ENCODE assay signal across 30 cellular contexts in the genomic region with DNA sequence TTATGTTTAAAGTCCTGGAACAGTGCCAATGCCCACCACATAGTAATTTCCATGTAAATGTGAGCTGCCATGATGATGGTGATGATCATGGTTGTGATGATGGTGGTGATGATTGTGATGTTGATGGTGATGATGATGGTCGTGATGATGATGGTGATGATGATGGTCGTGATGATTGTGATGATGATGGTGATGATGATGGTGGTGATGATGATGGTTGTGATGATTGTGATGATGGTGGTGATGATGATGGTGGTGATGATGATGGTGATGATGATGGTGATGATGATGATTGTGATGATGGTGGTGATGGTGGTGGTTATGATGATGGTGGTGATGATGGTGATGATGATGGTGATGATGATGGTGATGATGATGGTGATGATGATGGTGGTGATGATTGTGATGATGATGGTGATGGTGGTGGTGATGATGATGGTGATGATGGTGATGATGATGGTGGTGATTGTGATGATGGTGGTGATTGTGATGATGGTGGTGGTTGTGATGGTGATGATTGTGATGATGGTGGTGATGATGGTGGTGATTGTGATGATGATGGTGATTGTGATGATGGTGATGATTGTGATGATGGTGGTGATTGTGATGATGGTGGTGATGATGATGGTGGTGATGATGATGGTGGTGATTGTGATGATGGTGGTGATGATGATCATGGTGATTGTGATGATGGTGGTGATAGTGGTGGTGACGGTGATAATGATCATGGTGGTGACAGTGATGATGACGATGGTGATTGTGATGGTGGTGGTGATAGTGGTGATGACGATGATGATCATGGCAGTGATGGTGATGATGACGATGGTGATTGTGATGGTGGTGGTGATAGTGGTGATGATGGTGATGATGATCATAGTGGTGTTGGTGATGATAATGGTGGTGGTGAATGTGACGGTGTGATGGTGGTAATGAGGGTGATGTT.
"Had no signal": no experiment of that assay in that cellular context is flagged by ENCODE, and none has a peak within 500 bp of the region (broad histone marks: within the 10 kb centered on the region; RNA-seq: fewer than 3 reads in every experiment).

No MANE protein-coding gene starts in this region.

- H3K36me3 ChIP-seq: esophagus squamous epithelium, left ventricle myocardium inferior, lower lobe of right lung, ovary, spleen, tibial artery, upper lobe of left lung, uterus had no signal

- H3K4me1 ChIP-seq: esophagus squamous epithelium, lower lobe of right lung, psoas muscle, spleen, testis, tibial artery, upper lobe of left lung, uterus had no signal

- H3K36me3 Mint-ChIP-seq: immature natural killer cell; naive thymus-derived CD8-positive, alpha-beta T cell; stimulated activated memory B cell treated with anti-CD40 and anti-IgM and Interleukin-4, amounts not matched to agents 10 μg/mL and 1 μg/mL and 100 μg/mL, for 72 hours had no signal

- H3K4me3 Mint-ChIP-seq: effector memory CD8-positive, alpha-beta T cell; immature natural killer cell; naive thymus-derived CD8-positive, alpha-beta T cell; nephron progenitor cell; stimulated activated memory B cell treated with anti-CD40 and anti-IgM and Interleukin-4, amounts not matched to agents 10 μg/mL and 1 μg/mL and 100 μg/mL, for 72 hours had no signal

- H3K27ac ChIP-seq: esophagus squamous epithelium, left ventricle myocardium inferior, lower lobe of right lung, ovary, psoas muscle, skin epidermis, spleen, testis, tibial artery, upper lobe of left lung, uterus had no signal

- H3K4me1 Mint-ChIP-seq: immature natural killer cell; naive thymus-derived CD8-positive, alpha-beta T cell; nephron progenitor cell; stimulated activated memory B cell treated with anti-CD40 and anti-IgM and Interleukin-4, amounts not matched to agents 10 μg/mL and 1 μg/mL and 100 μg/mL, for 72 hours had no signal

- ATAC-seq: effector memory CD8-positive, alpha-beta T cell; left colon; lower lobe of right lung; naive thymus-derived CD8-positive, alpha-beta T cell; psoas muscle; right cardiac atrium; stimulated activated memory B cell treated with anti-CD40 and anti-IgM and Interleukin-4, amounts not matched to agents 10 μg/mL and 1 μg/mL and 100 μg/mL, for 72 hours; stimulated activated naive CD8-positive, alpha-beta T cell treated with anti-CD3 and anti-CD28 coated beads, Interleukin-15, Interleukin-2, amounts not matched to agents 100 U/mL and 50 U/mL, for 24 hours had no signal

- H3K9me3 Mint-ChIP-seq: effector memory CD8-positive, alpha-beta T cell; immature natural killer cell; stimulated activated memory B cell treated with anti-CD40 and anti-IgM and Interleukin-4, amounts not matched to agents 10 μg/mL and 1 μg/mL and 100 μg/mL, for 72 hours had no signal

- H3K4me3 ChIP-seq: esophagus squamous epithelium, left ventricle myocardium inferior, lower lobe of right lung, ovary, psoas muscle, skin epidermis, spleen, testis, tibial artery, upper lobe of left lung, uterus had no signal

- FAIRE-seq: endometrium had no signal

- DNase-seq: cortex of kidney; effector memory CD8-positive, alpha-beta T cell; erythroblast; esophagus squamous epithelium; foreskin melanocyte; glutamatergic neuron; hypothalamus; immature natural killer cell; islet precursor cell; kidney glomerular epithelial cell; left colon; left ventricle myocardium inferior; lower lobe of right lung; naive thymus-derived CD8-positive, alpha-beta T cell; nephron progenitor cell; occipital lobe; ovary; posterior cingulate gyrus; psoas muscle; right cardiac atrium; spleen; stimulated activated CD4-positive, alpha-beta T cell treated with anti-CD3 and anti-CD28 coated beads, Interleukin-4, amount 100 ng/mL, for 4 hours; stimulated activated naive CD8-positive, alpha-beta T cell treated with anti-CD3 and anti-CD28 coated beads, Interleukin-15, Interleukin-2, amounts not matched to agents 100 U/mL and 50 U/mL, for 24 hours; testis; tibial artery; upper lobe of left lung; uterus had no signal

- H3K9me3 ChIP-seq: esophagus squamous epithelium, left ventricle myocardium inferior, lower lobe of right lung, ovary, psoas muscle, spleen, testis, tibial artery, upper lobe of left lung, uterus had no signal

- H3K27me3 ChIP-seq: esophagus squamous epithelium, ovary, testis, tibial artery, upper lobe of left lung, uterus had no signal

- H3K27ac Mint-ChIP-seq: effector memory CD8-positive, alpha-beta T cell; immature natural killer cell; naive thymus-derived CD8-positive, alpha-beta T cell; nephron progenitor cell; stimulated activated memory B cell treated with anti-CD40 and anti-IgM and Interleukin-4, amounts not matched to agents 10 μg/mL and 1 μg/mL and 100 μg/mL, for 72 hours had no signal

- H3K27me3 Mint-ChIP-seq: stimulated activated memory B cell treated with anti-CD40 and anti-IgM and Interleukin-4, amounts not matched to agents 10 μg/mL and 1 μg/mL and 100 μg/mL, for 72 hours had no signal
